In genomic region chr5:142612388-142612787, GRCh38 we compare ENCODE assay signal across 26 cellular contexts.
DNase-seq lines count a peak whose midpoint lies in the region; ATAC-seq, FAIRE-seq and TF ChIP-seq lines count a peak whose summit lies in the region.
"Had no signal": no experiment of that assay in that cellular context is flagged by ENCODE, and none has a peak within 500 bp of the region (broad histone marks: within the 10 kb centered on the region; RNA-seq: fewer than 3 reads in every experiment).

No MANE protein-coding gene starts in this region.

- CTCF ChIA-PET in K562 (lab: Yijun Ruan, JAX; ENCODE audit: low intra/inter-chr PET ratio) = no interaction called here

- H3K18ac ChIP-seq in neuronal stem cell (ENCODE audit: low read length) = no peak overlapping the region

- no peak overlapping the region for H2AK5ac ChIP-seq in neuronal stem cell (ENCODE audit: low read depth, low read length)

- no peaks in the 10 kb centered on the region for H3K36me3 Mint-ChIP-seq in activated T-cell treated with anti-CD3 and anti-CD28 coated beads, Interleukin-2, amount 50 U/mL, for 24 hours (ENCODE audit: low read depth)
- H3K36me3 Mint-ChIP-seq: CD14-positive monocyte; CD8-positive, alpha-beta memory T cell had no signal

- no peaks in the 10 kb centered on the region for H3K9me1 ChIP-seq in K562 (ENCODE audit: control insufficient read depth, insufficient read depth, low read length)

- no peak overlapping the region for H3K4ac ChIP-seq in neuronal stem cell (ENCODE audit: low read length)

- H4K8ac ChIP-seq in neuronal stem cell (ENCODE audit: low read depth, low read length) = no peak overlapping the region

- H3K27me3 ChIP-seq in left ventricle myocardium inferior (ENCODE audit: low read depth) = no peaks in the 10 kb centered on the region
- no peaks in the 10 kb centered on the region for H3K27me3 ChIP-seq in right atrium auricular region
- H3K27me3 ChIP-seq in K562 (ENCODE audit: control insufficient read depth in 2 of 2, insufficient read depth in 2 of 2, low read length in 2 of 2) = peaks cover 7 to 52% of the 10 kb centered on the region in 2 experiments; a peak in 3 of 5 replicates
- H3K27me3 ChIP-seq in neuronal stem cell (ENCODE audit: control insufficient read depth in 3 of 3, insufficient read depth in 3 of 3, low read depth in 1 of 3, low read length in 3 of 3) = no peaks in the 10 kb centered on the region
- H3K27me3 ChIP-seq: BE2C; BLaER1 treated with 17β-estradiol and CSF1 and Interleukin-3, amounts not matched to agents 10 nM and 100 nM had no signal

- H3K14ac ChIP-seq in neuronal stem cell (ENCODE audit: low read length) = no peak overlapping the region

- no peaks in the 10 kb centered on the region for H4K20me1 ChIP-seq in K562 (replicated peaks; ENCODE audit: control insufficient read depth, insufficient read depth, low read length)
- H4K20me1 ChIP-seq: BLaER1 treated with 17β-estradiol and CSF1 and Interleukin-3, amounts not matched to agents 10 nM and 100 nM had no signal

- H3K9me3 Mint-ChIP-seq in activated T-cell treated with anti-CD3 and anti-CD28 coated beads, Interleukin-2, amount 50 U/mL, for 24 hours = no peaks in the 10 kb centered on the region
- H3K9me3 Mint-ChIP-seq: CD14-positive monocyte; CD4-positive, alpha-beta T cell; CD8-positive, alpha-beta memory T cell; HFFc6 had no signal

- no peak for TF ChIP-seq RAD21 in K562 (CRISPR knock-in tag; conservative IDR thresholded peaks at IDR 0.05 in 1 of 2, IDR thresholded peaks at IDR 0.05 in 1 of 2)

- H3K4me1 ChIP-seq in left ventricle myocardium inferior = peaks cover 34% of the 10 kb centered on the region
- no peaks in the 10 kb centered on the region for H3K4me1 ChIP-seq in right atrium auricular region
- H3K4me1 ChIP-seq in K562 (replicated peaks in 1 of 2; ENCODE audit: control insufficient read depth in 2 of 2, insufficient read depth in 2 of 2, low read length in 2 of 2) = no peaks in the 10 kb centered on the region
- H3K4me1 ChIP-seq in neuronal stem cell (ENCODE audit: control insufficient read depth in 2 of 2, insufficient read depth in 1 of 2, low read depth in 1 of 2, low read length in 2 of 2) = peaks cover 0 to 2% of the 10 kb centered on the region in 2 donors
- H3K4me1 ChIP-seq: BE2C, HAP-1 had no signal

- H3K27ac ChIP-seq in left ventricle myocardium inferior (replicated peaks) (peak overlapping the region; percentile 3), right atrium auricular region (no peak overlapping the region), K562 (ENCODE audit: extremely low read depth, low read depth, low read length) (no peak overlapping the region), neuronal stem cell (replicated peaks; ENCODE audit: low read length) (no peak overlapping the region)
- H3K27ac ChIP-seq: 22Rv1; BLaER1 treated with 17β-estradiol and CSF1 and Interleukin-3, amounts not matched to agents 10 nM and 100 nM had no signal

- no peak overlapping the region for H2AFZ ChIP-seq in K562 (ENCODE audit: low read depth, low read length)
- H2AFZ ChIP-seq in neuronal stem cell (ENCODE audit: low read length) = no peak overlapping the region

- TF ChIP-seq POLR2A in K562 (conservative IDR thresholded peaks at IDR 0.05) = no peak

- no peak overlapping the region for H3K4me3 ChIP-seq in left ventricle myocardium inferior
- no peak overlapping the region for H3K4me3 ChIP-seq in right atrium auricular region
- no peak overlapping the region for H3K4me3 ChIP-seq in K562
- no peak overlapping the region for H3K4me3 ChIP-seq in neuronal stem cell (ENCODE audit: low read length in 2 of 2)
- H3K4me3 ChIP-seq: BLaER1 treated with 17β-estradiol and CSF1 and Interleukin-3, amounts not matched to agents 10 nM and 100 nM; HAP-1 had no signal

- H2BK12ac ChIP-seq in neuronal stem cell (ENCODE audit: low read length) = no peak overlapping the region

- no peak overlapping the region for H2BK15ac ChIP-seq in neuronal stem cell (ENCODE audit: low read length)

- H3K4me2 ChIP-seq in K562 (ENCODE audit: insufficient read depth, low read length) (no peak overlapping the region), neuronal stem cell (ENCODE audit: insufficient read depth, low read length, poor library complexity, severe bottlenecking) (no peak overlapping the region)
- H3K4me2 ChIP-seq: BLaER1 treated with 17β-estradiol and CSF1 and Interleukin-3, amounts not matched to agents 10 nM and 100 nM had no signal

- in situ Hi-C loops in K562 (cut with MboI) = no loop called here

- H3K9me3 ChIP-seq in left ventricle myocardium inferior (replicated peaks) (no peaks in the 10 kb centered on the region), right atrium auricular region (no peaks in the 10 kb centered on the region), K562 (replicated peaks; ENCODE audit: control insufficient read depth, insufficient read depth, low read depth, low read length) (no peaks in the 10 kb centered on the region), neuronal stem cell (replicated peaks in 1 of 2; ENCODE audit: control insufficient read depth in 2 of 2, insufficient read depth in 1 of 2, low read depth in 1 of 2, low read length in 2 of 2) (no peaks in the 10 kb centered on the region)
- H3K9me3 ChIP-seq: BE2C; BLaER1 treated with 17β-estradiol and CSF1 and Interleukin-3, amounts not matched to agents 10 nM and 100 nM; HAP-1 had no signal

- DNase-seq in left ventricle myocardium inferior = no peak
- no peak for DNase-seq in right atrium auricular region (ENCODE audit: low spot score)
- no peak for DNase-seq in K562 (ENCODE audit: extremely low read depth in 1 of 4, low spot score in 3 of 4)
- no peak for DNase-seq in neuronal stem cell (ENCODE audit: low spot score)
- DNase-seq in activated T-cell treated with anti-CD3 and anti-CD28 coated beads, Interleukin-2, amount 50 U/mL, for 24 hours = no peak
- no peak for DNase-seq in activated gamma-delta T cell treated with Interleukin-2 at 50 U/mL for 16 hours
- DNase-seq in GF-D8 (lab: John Stamatoyannopoulos, UW) = no peak
- DNase-seq: ACHN; AML-193; BE2C; CD4-positive, alpha-beta T cell; CD8-positive, alpha-beta memory T cell; DMS 273 treated with DMSO at 0.1 percent for 48 hours; DMS79; GDM1; GOT3; HFFc6 had no signal

- no peaks in the 10 kb centered on the region for H3K79me1 ChIP-seq in neuronal stem cell (ENCODE audit: low read depth, low read length)

- no peak for TF ChIP-seq EP300 in K562 (IDR thresholded peaks at IDR 0.05; ENCODE audit: low read length)

- peaks cover 20% of the 10 kb centered on the region for H3K27me3 Mint-ChIP-seq in activated T-cell treated with anti-CD3 and anti-CD28 coated beads, Interleukin-2, amount 50 U/mL, for 24 hours

- POLR2A ChIA-PET in K562 (lab: Yijun Ruan, JAX) = no interaction called here

- no peak overlapping the region for H3K23ac ChIP-seq in neuronal stem cell (ENCODE audit: low read depth, low read length, poor library complexity)

- H3K4me1 Mint-ChIP-seq in activated T-cell treated with anti-CD3 and anti-CD28 coated beads, Interleukin-2, amount 50 U/mL, for 24 hours (ENCODE audit: low read depth) = peaks cover 6% of the 10 kb centered on the region
- H3K4me1 Mint-ChIP-seq: CD14-positive monocyte had no signal

- H3K36me3 ChIP-seq in left ventricle myocardium inferior = no peaks in the 10 kb centered on the region
- no peaks in the 10 kb centered on the region for H3K36me3 ChIP-seq in right atrium auricular region
- no peaks in the 10 kb centered on the region for H3K36me3 ChIP-seq in K562 (ENCODE audit: control insufficient read depth, insufficient read depth, low read length)
- no peaks in the 10 kb centered on the region for H3K36me3 ChIP-seq in neuronal stem cell (replicated peaks in 1 of 2; ENCODE audit: control insufficient read depth in 2 of 2, insufficient read depth in 2 of 2, low read length in 2 of 2)
- H3K36me3 ChIP-seq: BE2C; BLaER1 treated with 17β-estradiol and CSF1 and Interleukin-3, amounts not matched to agents 10 nM and 100 nM; HAP-1 had no signal

- WGBS in K562 (ENCODE audit: insufficient coverage, low coverage, missing lambda C conversion rate) = under 1% methylated on average over 4 of the region's 4 CpGs
- no CpG with 5 or more reads among the region's 4 CpGs for WGBS in neuronal stem cell (ENCODE audit: extremely low coverage in 2 of 2, insufficient read length in 2 of 2, insufficient replicate concordance in 1 of 2), 2 donors

- no peak overlapping the region for H4K91ac ChIP-seq in neuronal stem cell (ENCODE audit: low read depth, low read length, poor library complexity)

- no peak for FAIRE-seq in K562 (lab: Jason Lieb, UNC)
- FAIRE-seq: A204.1, D721Med, GM12891, GM18507, H54 had no signal

- H3K27ac Mint-ChIP-seq in activated T-cell treated with anti-CD3 and anti-CD28 coated beads, Interleukin-2, amount 50 U/mL, for 24 hours = no peak overlapping the region
- H3K27ac Mint-ChIP-seq: CD14-positive monocyte; CD4-positive, alpha-beta T cell; CD8-positive, alpha-beta memory T cell had no signal

- TF ChIP-seq CTCF in left ventricle myocardium inferior (IDR thresholded peaks at IDR 0.05; ENCODE audit: borderline replicate concordance) (no peak), right atrium auricular region (IDR thresholded peaks at IDR 0.05) (no peak), K562 (IDR thresholded peaks at IDR 0.05 in 2 of 3, conservative IDR thresholded peaks at IDR 0.05 in 1 of 3; ENCODE audit: insufficient read depth in 2 of 3, low read depth in 1 of 3, low read length in 3 of 3) (no peak)

- intact Hi-C loops in left ventricle myocardium inferior (cut with micrococcal nuclease) = loop anchor here (5.0 kb wide), 1 partner anchor 85 kb away; no protein-coding TSS in a partner anchor
- intact Hi-C loops in K562 (cut with micrococcal nuclease) = no loop called here

- no TSS peak for BruUV-seq in K562 (replicated peaks; lab: Mats Ljungman, UMichigan)

- H2BK120ac ChIP-seq in neuronal stem cell (ENCODE audit: low read depth, low read length) = no peak overlapping the region

- no peaks in the 10 kb centered on the region for H3K79me2 ChIP-seq in K562 (ENCODE audit: control insufficient read depth, insufficient read depth, low read length)

- no peak for ATAC-seq in K562

- H3K9ac ChIP-seq in K562 (ENCODE audit: insufficient read depth in 1 of 2, low read depth in 2 of 2, low read length in 2 of 2) (no peak overlapping the region), neuronal stem cell (ENCODE audit: low read depth, low read length, poor library complexity) (peak overlapping the region; percentile 64)
- H3K9ac ChIP-seq: BLaER1 treated with 17β-estradiol and CSF1 and Interleukin-3, amounts not matched to agents 10 nM and 100 nM had no signal

- H3K4me3 Mint-ChIP-seq in activated T-cell treated with anti-CD3 and anti-CD28 coated beads, Interleukin-2, amount 50 U/mL, for 24 hours = no peak overlapping the region
- H3K4me3 Mint-ChIP-seq: CD14-positive monocyte; CD4-positive, alpha-beta T cell; CD8-positive, alpha-beta memory T cell had no signal

- no peak overlapping the region for H2BK5ac ChIP-seq in neuronal stem cell (ENCODE audit: low read length)
